ENCODE assay signal across 8 cellular contexts in the genomic region with DNA sequence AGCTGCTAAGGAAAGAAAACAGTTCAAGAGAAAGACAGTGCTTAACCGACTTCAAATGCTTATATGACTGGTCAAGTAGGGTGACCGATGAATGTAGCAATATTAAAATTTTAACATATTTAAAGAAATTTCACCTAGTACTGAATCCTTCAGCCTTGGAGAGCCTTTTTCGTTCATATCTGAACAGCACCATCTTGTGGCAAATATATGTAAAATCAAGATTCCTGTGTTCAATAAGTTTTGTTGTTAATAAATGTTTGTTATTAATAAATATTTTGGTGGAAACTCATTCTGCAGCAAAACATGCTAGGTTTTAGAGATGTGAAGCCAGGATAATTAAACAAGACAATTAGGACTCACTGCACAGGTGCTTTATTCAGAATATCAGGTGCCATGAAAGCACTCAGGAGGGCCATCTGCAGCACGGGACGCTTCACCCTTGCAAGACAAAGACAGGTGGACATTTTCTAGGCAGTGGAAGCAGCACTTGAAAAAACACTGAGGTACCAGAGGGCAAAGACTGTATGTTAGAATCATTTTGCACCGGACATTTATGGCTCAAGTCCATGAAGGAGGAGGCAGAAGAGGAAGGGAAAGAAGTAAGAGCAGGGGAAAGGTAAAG. TPM values are rescaled to one million over a fixed set of nuclear protein-coding genes. Genes with fewer than 3 reads are reported as not detected.
DNase-seq lines count a peak whose midpoint lies in the region; ATAC-seq, FAIRE-seq and TF ChIP-seq lines count a peak whose summit lies in the region.

No MANE protein-coding gene starts in this region.

- no peaks in the 10 kb centered on the region for H3K27me3 ChIP-seq in bronchial epithelial cell (ENCODE audit: control insufficient read depth, insufficient read depth, low read length)

- FAIRE-seq in bronchial epithelial cell (lab: Jason Lieb, UNC) (no peak), urothelium cell line (lab: Jason Lieb, UNC) (no peak)

- DNase-seq in natural killer cell: no peak
- DNase-seq in natural killer cell treated with Interleukin-12 subunit alpha and Interleukin-12 subunit beta and Interleukin-15 and Interleukin-18, amount 100 ng/mL, for 72 hours (ENCODE audit: low spot score): no peak
- DNase-seq in NCI-H2196 treated with DMSO at 0.1 percent for 48 hours (lab: John Stamatoyannopoulos, UW; ENCODE audit: unreplicated experiment): peak; percentile 52
- peak; percentile 41 for DNase-seq in bronchial epithelial cell (ENCODE audit: low read depth)
- DNase-seq in myocyte (ENCODE audit: low read depth): peak; percentile 50
- DNase-seq in urothelium cell line (ENCODE audit: low spot score): no peak
- DNase-seq in activated naive CD4-positive, alpha-beta T cell treated with anti-CD3 and anti-CD28 coated beads, Interleukin-2, amount 50 U/mL, for 72 hours (ENCODE audit: low spot score in 2 of 2): no peak

- no peak overlapping the region for H3K27ac Mint-ChIP-seq in natural killer cell
- H3K27ac Mint-ChIP-seq in natural killer cell treated with Interleukin-12 subunit alpha and Interleukin-12 subunit beta and Interleukin-15 and Interleukin-18, amount 100 ng/mL, for 72 hours: no peak overlapping the region
- H3K27ac Mint-ChIP-seq in activated naive CD4-positive, alpha-beta T cell treated with anti-CD3 and anti-CD28 coated beads, Interleukin-2, amount 50 U/mL, for 72 hours: no peak overlapping the region

- H3K4me1 Mint-ChIP-seq in natural killer cell: no peaks in the 10 kb centered on the region
- peaks cover 0 to 2% of the 10 kb centered on the region in 2 donors for H3K4me1 Mint-ChIP-seq in natural killer cell treated with Interleukin-12 subunit alpha and Interleukin-12 subunit beta and Interleukin-15 and Interleukin-18, amount 100 ng/mL, for 72 hours (ENCODE audit: low read depth in 2 of 2)

- H3K27me3 Mint-ChIP-seq in natural killer cell (ENCODE audit: low read depth in 2 of 2): no peaks in the 10 kb centered on the region
- no peaks in the 10 kb centered on the region for H3K27me3 Mint-ChIP-seq in natural killer cell treated with Interleukin-12 subunit alpha and Interleukin-12 subunit beta and Interleukin-15 and Interleukin-18, amount 100 ng/mL, for 72 hours

- intact Hi-C loops in natural killer cell (cut with micrococcal nuclease): loop anchor here (1.0 to 5.0 kb wide), 3 partner anchors 277 to 1974 kb away; no protein-coding TSS in a partner anchor

- H3K36me3 Mint-ChIP-seq in natural killer cell: no peaks in the 10 kb centered on the region
- no peaks in the 10 kb centered on the region for H3K36me3 Mint-ChIP-seq in natural killer cell treated with Interleukin-12 subunit alpha and Interleukin-12 subunit beta and Interleukin-15 and Interleukin-18, amount 100 ng/mL, for 72 hours
- no peaks in the 10 kb centered on the region for H3K36me3 Mint-ChIP-seq in activated naive CD4-positive, alpha-beta T cell treated with anti-CD3 and anti-CD28 coated beads, Interleukin-2, amount 50 U/mL, for 72 hours

- TF ChIP-seq CTCF in natural killer cell (IDR thresholded peaks at IDR 0.05): peak; percentile 71
- peak; percentile 21 for TF ChIP-seq CTCF in bronchial epithelial cell (IDR thresholded peaks at IDR 0.05; ENCODE audit: insufficient read depth, low read length, severe bottlenecking)

- no peaks in the 10 kb centered on the region for H3K9me3 Mint-ChIP-seq in natural killer cell
- H3K9me3 Mint-ChIP-seq in natural killer cell treated with Interleukin-12 subunit alpha and Interleukin-12 subunit beta and Interleukin-15 and Interleukin-18, amount 100 ng/mL, for 72 hours: no peaks in the 10 kb centered on the region
- no peaks in the 10 kb centered on the region for H3K9me3 Mint-ChIP-seq in activated naive CD4-positive, alpha-beta T cell treated with anti-CD3 and anti-CD28 coated beads, Interleukin-2, amount 50 U/mL, for 72 hours

- H3K36me3 ChIP-seq in bronchial epithelial cell (ENCODE audit: control insufficient read depth, insufficient read depth, low read length): no peaks in the 10 kb centered on the region

- no peak overlapping the region for H3K4me3 Mint-ChIP-seq in natural killer cell
- no peak overlapping the region for H3K4me3 Mint-ChIP-seq in natural killer cell treated with Interleukin-12 subunit alpha and Interleukin-12 subunit beta and Interleukin-15 and Interleukin-18, amount 100 ng/mL, for 72 hours

- peak; percentile 44 to 53 (median 52) for ATAC-seq in natural killer cell
- ATAC-seq in natural killer cell treated with Interleukin-12 subunit alpha and Interleukin-12 subunit beta and Interleukin-15 and Interleukin-18, amount 100 ng/mL, for 72 hours: no peak
- ATAC-seq in activated naive CD4-positive, alpha-beta T cell treated with anti-CD3 and anti-CD28 coated beads, Interleukin-2, amount 50 U/mL, for 72 hours: no peak
- ATAC-seq in HG02852 (IDR thresholded peaks at IDR 0.05; ENCODE audit: unreplicated experiment): no peak

- no peak overlapping the region for H3K4me3 ChIP-seq in bronchial epithelial cell (ENCODE audit: low read depth, low read length)

RNA-seq across cellular contexts. Expression of gene TICAM2, which starts 15.6 kb away (rescaled TPM):
- total RNA-seq in natural killer cell (1 to 10 TPM in 2 of 3 donors, under 1 TPM in 1; 0.61 to 1.4 (median 1.3) TPM), bronchial epithelial cell (0.26 and 0.38 TPM in 2 replicates), myocyte (1.2 and 4.0 TPM in 2 replicates)
- total RNA-seq in natural killer cell treated with Interleukin-12 subunit alpha and Interleukin-12 subunit beta and Interleukin-15 and Interleukin-18, amount 100 ng/mL, for 72 hours: 10 to 100 TPM in 1 of 2 donors, 1 to 10 TPM in 1; 6.1 to 11.1 TPM
- 1.8 TPM for polyA plus RNA-seq in myocyte (2012)
- under 1 TPM; 0.66 to 0.91 TPM for total RNA-seq in activated naive CD4-positive, alpha-beta T cell treated with anti-CD3 and anti-CD28 coated beads, Interleukin-2, amount 50 U/mL, for 72 hours

RNA-seq across cellular contexts. Expression of gene TMED7, which starts 39.2 kb away (rescaled TPM):
- total RNA-seq in natural killer cell (10 to 100 TPM; 40.6 to 48.8 (median 48.1) TPM), bronchial epithelial cell (68.9 and 102 TPM in 2 replicates), myocyte (120 and 140 TPM in 2 replicates)
- total RNA-seq in natural killer cell treated with Interleukin-12 subunit alpha and Interleukin-12 subunit beta and Interleukin-15 and Interleukin-18, amount 100 ng/mL, for 72 hours: 10 to 100 TPM; 61.6 to 76.1 TPM
- 56.0 TPM for polyA plus RNA-seq in myocyte (2012)
- 10 to 100 TPM; 33.1 to 38.4 TPM for total RNA-seq in activated naive CD4-positive, alpha-beta T cell treated with anti-CD3 and anti-CD28 coated beads, Interleukin-2, amount 50 U/mL, for 72 hours

RNA-seq across cellular contexts. Expression of gene FEM1C, which starts 42.1 kb away (rescaled TPM):
- total RNA-seq in natural killer cell: 10 to 100 TPM; 33.8 to 48.6 (median 36.2) TPM
- 10 to 100 TPM; 17.1 to 30.8 TPM for total RNA-seq in natural killer cell treated with Interleukin-12 subunit alpha and Interleukin-12 subunit beta and Interleukin-15 and Interleukin-18, amount 100 ng/mL, for 72 hours
- 11.8 and 14.5 TPM in 2 replicates for total RNA-seq in bronchial epithelial cell
- 16.8 and 18.7 TPM in 2 replicates for total RNA-seq in myocyte
- polyA plus RNA-seq in myocyte (2012): 6.9 TPM
- total RNA-seq in activated naive CD4-positive, alpha-beta T cell treated with anti-CD3 and anti-CD28 coated beads, Interleukin-2, amount 50 U/mL, for 72 hours: 10 to 100 TPM; 13.7 TPM

Comparison
In these comparisons a context has a peak if more than half of its experiments do, and no peak if none do; other contexts are left out.
1. ATAC-seq: peak in natural killer cell (3 of 3); none in natural killer cell treated with Interleukin-12 subunit alpha and Interleukin-12 subunit beta and Interleukin-15 and Interleukin-18, amount 100 ng/mL, for 72 hours (0 of 2), activated naive CD4-positive, alpha-beta T cell treated with anti-CD3 and anti-CD28 coated beads, Interleukin-2, amount 50 U/mL, for 72 hours (0 of 2) and HG02852 (single experiment).
2. DNase-seq: peak in NCI-H2196 treated with DMSO at 0.1 percent for 48 hours (single experiment), bronchial epithelial cell (single experiment) and myocyte (single experiment); none in natural killer cell (single experiment), natural killer cell treated with Interleukin-12 subunit alpha and Interleukin-12 subunit beta and Interleukin-15 and Interleukin-18, amount 100 ng/mL, for 72 hours (single experiment), urothelium cell line (single experiment) and activated naive CD4-positive, alpha-beta T cell treated with anti-CD3 and anti-CD28 coated beads, Interleukin-2, amount 50 U/mL, for 72 hours (0 of 2).